In the genomic region with DNA sequence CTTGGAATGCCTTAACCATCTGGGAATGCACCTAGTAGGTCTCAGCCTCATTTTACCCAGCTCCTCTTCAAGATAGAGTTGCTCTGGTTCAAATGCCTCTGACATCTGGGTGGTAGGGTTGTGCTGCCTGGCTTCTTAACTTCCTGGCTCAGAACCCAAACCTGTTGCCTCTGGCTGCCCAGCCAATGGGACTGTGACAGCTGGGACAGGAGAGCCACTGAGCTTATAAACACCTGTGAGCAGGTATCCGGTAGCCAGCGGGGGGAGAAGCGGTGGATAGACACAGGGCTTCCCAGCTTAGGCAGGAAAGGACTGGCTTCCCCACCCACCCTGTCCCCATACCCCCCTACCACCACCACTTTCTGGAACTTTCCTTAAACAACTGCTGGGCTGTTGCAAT, we compare ENCODE assay signal across 22 cellular contexts.
DNase-seq lines count a peak whose midpoint lies in the region; ATAC-seq, FAIRE-seq and TF ChIP-seq lines count a peak whose summit lies in the region.
"Had no signal": no experiment of that assay in that cellular context is flagged by ENCODE, and none has a peak within 500 bp of the region (broad histone marks: within the 10 kb centered on the region; RNA-seq: fewer than 3 reads in every experiment).

No MANE protein-coding gene starts in this region.

- CTCF ChIA-PET in activated CD4-positive, alpha-beta T cell treated with anti-CD3 and anti-CD28 coated beads, Interleukin-2, amount 10 ng/mL, durations not matched to agents 7 days and 5 days (lab: Charles Lee): no interaction called here

- H3K9me3 ChIP-seq in body of pancreas: no peaks in the 10 kb centered on the region
- no peaks in the 10 kb centered on the region for H3K9me3 ChIP-seq in vagina
- no peaks in the 10 kb centered on the region for H3K9me3 ChIP-seq in neural progenitor cell (ENCODE audit: low read depth)
- H3K9me3 ChIP-seq: SK-N-SH had no signal

- no peaks in the 10 kb centered on the region for H3K36me3 Mint-ChIP-seq in activated CD4-positive, alpha-beta T cell treated with anti-CD3 and anti-CD28 coated beads, Interleukin-2, amount 10 ng/mL, durations not matched to agents 7 days and 5 days (ENCODE audit: low read depth)
- H3K36me3 Mint-ChIP-seq in neural progenitor cell: peaks cover 2% of the 10 kb centered on the region
- H3K36me3 Mint-ChIP-seq: CD4-positive, alpha-beta memory T cell had no signal

- H3K27ac ChIP-seq in body of pancreas (peak overlapping the region; percentile 58 to 78 (median 70)), vagina (peak overlapping the region; percentile 86), neural progenitor cell (no peak overlapping the region)

- H3K4me3 Mint-ChIP-seq in activated CD4-positive, alpha-beta T cell treated with anti-CD3 and anti-CD28 coated beads, Interleukin-2, amount 10 ng/mL, durations not matched to agents 7 days and 5 days: no peak overlapping the region
- H3K4me3 Mint-ChIP-seq in neural progenitor cell: no peak overlapping the region
- H3K4me3 Mint-ChIP-seq: CD4-positive, alpha-beta memory T cell; GM23338; H9 had no signal

- peaks cover 6% of the 10 kb centered on the region for H3K27me3 Mint-ChIP-seq in activated CD4-positive, alpha-beta T cell treated with anti-CD3 and anti-CD28 coated beads, Interleukin-2, amount 10 ng/mL, durations not matched to agents 7 days and 5 days
- peaks cover 7% of the 10 kb centered on the region for H3K27me3 Mint-ChIP-seq in neural progenitor cell (ENCODE audit: insufficient read depth, low read depth)

- H3K79me2 ChIP-seq in neural progenitor cell (ENCODE audit: low read depth): no peaks in the 10 kb centered on the region

- H3K4me2 ChIP-seq in neural progenitor cell: no peak overlapping the region
- H3K4me2 ChIP-seq: GM23338, SK-N-SH had no signal

- H3K9me3 Mint-ChIP-seq in activated CD4-positive, alpha-beta T cell treated with anti-CD3 and anti-CD28 coated beads, Interleukin-2, amount 10 ng/mL, durations not matched to agents 7 days and 5 days: peaks cover 4% of the 10 kb centered on the region
- H3K9me3 Mint-ChIP-seq in neural progenitor cell: peaks cover 25% of the 10 kb centered on the region

- H3K27me3 ChIP-seq in body of pancreas (no peaks in the 10 kb centered on the region), vagina (no peaks in the 10 kb centered on the region), neural progenitor cell (no peaks in the 10 kb centered on the region)

- ATAC-seq in body of pancreas: peak; percentile 94
- ATAC-seq: GM23338, K562 had no signal

- H4K20me1 ChIP-seq in neural progenitor cell (ENCODE audit: low read depth): no peaks in the 10 kb centered on the region

- peaks cover 8% of the 10 kb centered on the region for H3K4me1 Mint-ChIP-seq in activated CD4-positive, alpha-beta T cell treated with anti-CD3 and anti-CD28 coated beads, Interleukin-2, amount 10 ng/mL, durations not matched to agents 7 days and 5 days
- H3K4me1 Mint-ChIP-seq in neural progenitor cell: peaks cover 28% of the 10 kb centered on the region

- H3K4me3 ChIP-seq in body of pancreas (no peak overlapping the region), vagina (no peak overlapping the region), neural progenitor cell (no peak overlapping the region)
- H3K4me3 ChIP-seq: GM23338, K562 had no signal

- POLR2A ChIA-PET in activated CD4-positive, alpha-beta T cell treated with anti-CD3 and anti-CD28 coated beads, Interleukin-2, amount 10 ng/mL, durations not matched to agents 7 days and 5 days (lab: Charles Lee): no interaction called here

- WGBS in body of pancreas, 2 donors: 0 to 23% methylated on average over 2 to 3 of the region's 3 CpGs

- H3K36me3 ChIP-seq in body of pancreas (replicated peaks in 1 of 2; ENCODE audit: insufficient read depth in 1 of 2, low read depth in 2 of 2): no peaks in the 10 kb centered on the region
- H3K36me3 ChIP-seq in vagina: no peaks in the 10 kb centered on the region
- no peaks in the 10 kb centered on the region for H3K36me3 ChIP-seq in neural progenitor cell

- peak; percentile 38 for FAIRE-seq in GM12892 (lab: Jason Lieb, UNC)
- FAIRE-seq: K562, RCC 7860 had no signal

- TF ChIP-seq POLR2A in GM12892 (IDR thresholded peaks at IDR 0.05; ENCODE audit: low read depth, low read length): no peak
- peak in 2 of 3 donors; percentile 45 to 55 for TF ChIP-seq POLR2A in body of pancreas (IDR thresholded peaks at IDR 0.05)
- TF ChIP-seq POLR2A in vagina (IDR thresholded peaks at IDR 0.05): no peak

- H3K9ac ChIP-seq in neural progenitor cell: no peak overlapping the region
- H3K9ac ChIP-seq: SK-N-SH had no signal

- DNase-seq in GM12892 (ENCODE audit: insufficient read length) (no peak), NCI-H2171 treated with DMSO at 0.1 percent for 48 hours (lab: John Stamatoyannopoulos, UW) (peak; percentile 86), body of pancreas (peak; percentile 89 to 92 (median 90)), vagina (ENCODE audit: extremely low spot score in 2 of 2) (no peak), neural progenitor cell (ENCODE audit: low spot score) (no peak), SKM-1 (lab: John Stamatoyannopoulos, UW; ENCODE audit: unreplicated experiment) (no peak)
- no peak for DNase-seq in activated CD4-positive, alpha-beta T cell treated with anti-CD3 and anti-CD28 coated beads, Interleukin-2, amount 10 ng/mL, durations not matched to agents 7 days and 5 days
- DNase-seq: C1 segment of cervical spinal cord; Caco-2; CD4-positive, alpha-beta memory T cell; DMS 273 treated with DMSO at 0.1 percent for 48 hours; H9; Kasumi-1; NCI-H1092 treated with DMSO at 0.1 percent for 48 hours; NCI-H1436; NCI-H187; NCI-H2081 treated with DMSO at 0.1 percent for 48 hours; NCI-H510A; SK-N-SH had no signal

- intact Hi-C loops in body of pancreas (cut with DNase I): no loop called here
- intact Hi-C loops in vagina (cut with DNase I): loop anchor here (10.0 kb wide), 1 partner anchor 275 kb away; no protein-coding TSS in a partner anchor

- no peak overlapping the region for H3K27ac Mint-ChIP-seq in activated CD4-positive, alpha-beta T cell treated with anti-CD3 and anti-CD28 coated beads, Interleukin-2, amount 10 ng/mL, durations not matched to agents 7 days and 5 days
- H3K27ac Mint-ChIP-seq in neural progenitor cell: no peak overlapping the region
- H3K27ac Mint-ChIP-seq: CD4-positive, alpha-beta memory T cell; GM23338; H9 had no signal

- H3F3A ChIP-seq in neural progenitor cell (ENCODE audit: low read depth): no peaks in the 10 kb centered on the region

- H2AFZ ChIP-seq in neural progenitor cell (replicated peaks): no peak overlapping the region
- H2AFZ ChIP-seq: GM23338 had no signal

- H3K4me1 ChIP-seq in body of pancreas (peaks cover 37% of the 10 kb centered on the region), vagina (no peaks in the 10 kb centered on the region), neural progenitor cell (peaks cover 5% of the 10 kb centered on the region)

- TF ChIP-seq CTCF in body of pancreas (IDR thresholded peaks at IDR 0.05) (no peak), vagina (IDR thresholded peaks at IDR 0.05) (no peak), neural progenitor cell (IDR thresholded peaks at IDR 0.05) (no peak)

Comparison
In these comparisons a context has a peak if more than half of its experiments do, and no peak if none do; other contexts are left out.
1. DNase-seq: peak in NCI-H2171 treated with DMSO at 0.1 percent for 48 hours (single experiment) and body of pancreas (4 of 4); none in GM12892 (single experiment), vagina (0 of 2), activated CD4-positive, alpha-beta T cell treated with anti-CD3 and anti-CD28 coated beads, Interleukin-2, amount 10 ng/mL, durations not matched to agents 7 days and 5 days (single experiment), neural progenitor cell (single experiment) and SKM-1 (single experiment).
2. POLR2A ChIP-seq: peak in body of pancreas (2 of 3); none in GM12892 (single experiment) and vagina (0 of 2).